Comparison of ENCODE assay signal across 19 cellular contexts in genomic region chr19:13884726-13885591, GRCh38. TPM values are rescaled to one million over a fixed set of nuclear protein-coding genes. Genes with fewer than 3 reads are reported as not detected.
A peak's percentile ranks its signal among the peaks of the same experiment; 100 is the strongest.
DNase-seq lines count a peak whose midpoint lies in the region; ATAC-seq, FAIRE-seq and TF ChIP-seq lines count a peak whose summit lies in the region.
"Had no signal": no experiment of that assay in that cellular context is flagged by ENCODE, and none has a peak within 500 bp of the region (broad histone marks: within the 10 kb centered on the region; RNA-seq: fewer than 3 reads in every experiment).

No MANE protein-coding gene starts in this region.

- H3K9ac ChIP-seq in kidney (ENCODE audit: low read length in 2 of 2), result no peak overlapping the region

- ATAC-seq in GM19328 (IDR thresholded peaks at IDR 0.05; ENCODE audit: unreplicated experiment), result no peak
- ATAC-seq: GM23338; PC-3; stimulated activated naive B cell treated with anti-CD40 and anti-IgM and Interleukin-4, amounts not matched to agents 10 μg/mL and 1 μg/mL and 100 μg/mL, for 72 hours had no signal

- DNase-seq in H7 (peak; percentile 38), NCI-H69 (lab: John Stamatoyannopoulos, UW) (peak; percentile 92), kidney (peak; percentile 84), GM12891 (ENCODE audit: insufficient read length, low spot score) (no peak), CD1c-positive myeloid dendritic cell (ENCODE audit: extremely low spot score) (no peak)
- DNase-seq: activated CD4-positive, alpha-beta T cell treated with anti-CD3 and anti-CD28 coated beads for 1 hour; activated T-cell treated with anti-CD3 and anti-CD28 coated beads, Interleukin-2, amount 50 U/mL, for 48 hours; amniotic stem cell; CD4-positive, alpha-beta T cell; dermis blood vessel endothelial cell; NCI-H446 treated with DMSO at 0.1 percent for 48 hours; PC-3; retina; stimulated activated naive B cell treated with anti-CD40 and anti-IgM and Interleukin-4, amounts not matched to agents 10 μg/mL and 1 μg/mL and 100 μg/mL, for 72 hours had no signal

- FAIRE-seq in kidney (lab: Jason Lieb, UNC), result no peak
- no peak for FAIRE-seq in GM12891 (lab: Jason Lieb, UNC)

- H3K4me3 ChIP-seq in H7 (ENCODE audit: insufficient read depth, low read depth, low read length) (no peak overlapping the region), kidney (ENCODE audit: low read length in 2 of 2) (no peak overlapping the region), skin epidermis (peak overlapping the region in 1 of 7 experiments; percentile 2)
- H3K4me3 ChIP-seq: GM23338 had no signal

- H3K27me3 ChIP-seq in H7 (ENCODE audit: control insufficient read depth, insufficient read depth, low read length), result no peaks in the 10 kb centered on the region; the same call in 1 of the 2 replicates

- no peaks in the 10 kb centered on the region for H3K9me3 ChIP-seq in kidney (ENCODE audit: control insufficient read depth in 1 of 2, low read length in 2 of 2)

- H3K27ac ChIP-seq in kidney (ENCODE audit: low read depth in 2 of 2, low read length in 2 of 2) (no peak overlapping the region), skin epidermis (peak overlapping the region in 19 of 21 experiments; percentile 52 to 86 (median 76))

- H3K36me3 ChIP-seq in H7 (replicated peaks; ENCODE audit: control insufficient read depth, insufficient read depth, low read length), result no peaks in the 10 kb centered on the region
- H3K36me3 ChIP-seq in kidney (ENCODE audit: control insufficient read depth in 1 of 2, insufficient read depth in 2 of 2, low read length in 2 of 2), result no peaks in the 10 kb centered on the region

- peaks cover 0 to 11% of the 10 kb centered on the region in 2 donors for H3K4me1 ChIP-seq in kidney (ENCODE audit: control insufficient read depth in 1 of 2, insufficient read depth in 1 of 2, low read depth in 1 of 2, low read length in 2 of 2)

- no peak for TF ChIP-seq POLR2A in GM12891 (IDR thresholded peaks at IDR 0.05; ENCODE audit: low read depth, low read length)

- no peak for TF ChIP-seq CTCF in kidney (IDR thresholded peaks at IDR 0.05; ENCODE audit: borderline replicate concordance, extremely low read depth, insufficient read depth)

- intact Hi-C loops in kidney (cut with DNase I), result loop anchor here (10.0 kb wide), 1 partner anchor 170 kb away; no protein-coding TSS in a partner anchor

TF ChIP-seq in GM12891, 5 proteins besides CTCF, POLR2A, EP300 and RAD21:
- TF ChIP-seq SPI1 (IDR thresholded peaks at IDR 0.05; ENCODE audit: low read depth, low read length), result no peak
- no peak for TF ChIP-seq PAX5 (IDR thresholded peaks at IDR 0.05; ENCODE audit: insufficient read depth, low read length, severe bottlenecking)

RNA-seq across cellular contexts. Expression of gene NANOS3, which starts 8.0 kb away (rescaled TPM):
- not detected in 2 replicates for total RNA-seq in H7 (2014; rRNA removed; shearing (Covaris generic))
- 0.35 TPM for total RNA-seq in kidney
- polyA plus RNA-seq in kidney (ENCODE audit: insufficient read depth, low read depth, low replicate concordance), result not detected
- polyA plus RNA-seq in GM12891 (2012; ENCODE audit: low read depth, missing spikeins), result 2.0 TPM
- total RNA-seq: dermis blood vessel endothelial cell, fibroblast of villous mesenchyme, GM23338, M059J had no signal
- polyA plus RNA-seq: GM23338 had no signal

RNA-seq across cellular contexts. Expression of gene BRME1, which starts 21.0 kb away (rescaled TPM):
- 3.4 and 4.1 TPM in 2 replicates for total RNA-seq in H7 (2014; rRNA removed; shearing (Covaris generic))
- total RNA-seq in kidney, result 1.8 TPM
- 1.5 TPM for polyA plus RNA-seq in kidney (ENCODE audit: insufficient read depth, low read depth, low replicate concordance)
- 0.56 TPM for polyA plus RNA-seq in GM12891 (2012; ENCODE audit: low read depth, missing spikeins)

RNA-seq across cellular contexts. Expression of gene CC2D1A, which starts 21.0 kb away (rescaled TPM):
- 22.8 and 25.0 TPM in 2 replicates for total RNA-seq in H7 (2014; rRNA removed; shearing (Covaris generic))
- total RNA-seq in kidney, result 36.9 TPM
- polyA plus RNA-seq in kidney (ENCODE audit: insufficient read depth, low read depth, low replicate concordance), result 28.8 TPM
- polyA plus RNA-seq in GM12891 (2012; ENCODE audit: low read depth, missing spikeins), result 11.5 TPM

RNA-seq across cellular contexts. Expression of gene PODNL1, which starts 53.3 kb away (rescaled TPM):
- total RNA-seq in H7 (2014; rRNA removed; shearing (Covaris generic)), result 0.07 and 0.10 TPM in 2 replicates
- total RNA-seq in kidney, result 3.0 TPM
- polyA plus RNA-seq in kidney (ENCODE audit: insufficient read depth, low read depth, low replicate concordance), result not detected
- 0.08 TPM for polyA plus RNA-seq in GM12891 (2012; ENCODE audit: low read depth, missing spikeins)
- total RNA-seq: CD4-positive, alpha-beta T cell; PC-3 had no signal
- polyA plus RNA-seq: GM23338 had no signal

Comparison
In these comparisons a context has a peak if more than half of its experiments do, and no peak if none do; other contexts are left out.
1. DNase-seq: peak in H7 (single experiment), NCI-H69 (single experiment) and kidney (single experiment); none in GM12891 (single experiment) and CD1c-positive myeloid dendritic cell (single experiment).
2. H3K27ac ChIP-seq: peak in skin epidermis (19 of 21); none in kidney (0 of 2).